ENCODE assay signal across 1 cellular context in the genomic region with DNA sequence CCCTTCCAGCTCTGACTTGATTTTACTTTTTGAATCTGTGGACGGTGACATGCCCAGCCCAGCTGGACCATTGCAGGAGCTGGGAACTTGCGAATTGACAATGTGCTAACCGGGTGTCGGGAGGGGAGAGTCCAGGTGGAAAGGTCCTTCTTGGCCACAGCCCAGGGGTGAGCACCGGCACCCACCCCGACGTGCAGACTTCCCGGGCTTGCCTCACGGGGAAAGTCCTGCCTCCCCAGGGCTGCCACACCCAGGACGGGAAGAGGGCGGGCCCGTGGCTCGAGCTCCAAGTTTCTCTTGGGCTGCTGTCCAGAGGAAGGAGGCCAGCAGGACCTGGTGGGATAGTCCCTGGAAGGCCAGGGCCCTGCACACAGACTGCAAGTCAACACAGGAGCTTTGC.
TF ChIP-seq lines count a peak whose summit lies in the region.

No MANE protein-coding gene starts in this region.

TF ChIP-seq in GM23338, 12 proteins besides CTCF, POLR2A, EP300 and RAD21 (continued from another document):
- TF ChIP-seq, protein P1, sequence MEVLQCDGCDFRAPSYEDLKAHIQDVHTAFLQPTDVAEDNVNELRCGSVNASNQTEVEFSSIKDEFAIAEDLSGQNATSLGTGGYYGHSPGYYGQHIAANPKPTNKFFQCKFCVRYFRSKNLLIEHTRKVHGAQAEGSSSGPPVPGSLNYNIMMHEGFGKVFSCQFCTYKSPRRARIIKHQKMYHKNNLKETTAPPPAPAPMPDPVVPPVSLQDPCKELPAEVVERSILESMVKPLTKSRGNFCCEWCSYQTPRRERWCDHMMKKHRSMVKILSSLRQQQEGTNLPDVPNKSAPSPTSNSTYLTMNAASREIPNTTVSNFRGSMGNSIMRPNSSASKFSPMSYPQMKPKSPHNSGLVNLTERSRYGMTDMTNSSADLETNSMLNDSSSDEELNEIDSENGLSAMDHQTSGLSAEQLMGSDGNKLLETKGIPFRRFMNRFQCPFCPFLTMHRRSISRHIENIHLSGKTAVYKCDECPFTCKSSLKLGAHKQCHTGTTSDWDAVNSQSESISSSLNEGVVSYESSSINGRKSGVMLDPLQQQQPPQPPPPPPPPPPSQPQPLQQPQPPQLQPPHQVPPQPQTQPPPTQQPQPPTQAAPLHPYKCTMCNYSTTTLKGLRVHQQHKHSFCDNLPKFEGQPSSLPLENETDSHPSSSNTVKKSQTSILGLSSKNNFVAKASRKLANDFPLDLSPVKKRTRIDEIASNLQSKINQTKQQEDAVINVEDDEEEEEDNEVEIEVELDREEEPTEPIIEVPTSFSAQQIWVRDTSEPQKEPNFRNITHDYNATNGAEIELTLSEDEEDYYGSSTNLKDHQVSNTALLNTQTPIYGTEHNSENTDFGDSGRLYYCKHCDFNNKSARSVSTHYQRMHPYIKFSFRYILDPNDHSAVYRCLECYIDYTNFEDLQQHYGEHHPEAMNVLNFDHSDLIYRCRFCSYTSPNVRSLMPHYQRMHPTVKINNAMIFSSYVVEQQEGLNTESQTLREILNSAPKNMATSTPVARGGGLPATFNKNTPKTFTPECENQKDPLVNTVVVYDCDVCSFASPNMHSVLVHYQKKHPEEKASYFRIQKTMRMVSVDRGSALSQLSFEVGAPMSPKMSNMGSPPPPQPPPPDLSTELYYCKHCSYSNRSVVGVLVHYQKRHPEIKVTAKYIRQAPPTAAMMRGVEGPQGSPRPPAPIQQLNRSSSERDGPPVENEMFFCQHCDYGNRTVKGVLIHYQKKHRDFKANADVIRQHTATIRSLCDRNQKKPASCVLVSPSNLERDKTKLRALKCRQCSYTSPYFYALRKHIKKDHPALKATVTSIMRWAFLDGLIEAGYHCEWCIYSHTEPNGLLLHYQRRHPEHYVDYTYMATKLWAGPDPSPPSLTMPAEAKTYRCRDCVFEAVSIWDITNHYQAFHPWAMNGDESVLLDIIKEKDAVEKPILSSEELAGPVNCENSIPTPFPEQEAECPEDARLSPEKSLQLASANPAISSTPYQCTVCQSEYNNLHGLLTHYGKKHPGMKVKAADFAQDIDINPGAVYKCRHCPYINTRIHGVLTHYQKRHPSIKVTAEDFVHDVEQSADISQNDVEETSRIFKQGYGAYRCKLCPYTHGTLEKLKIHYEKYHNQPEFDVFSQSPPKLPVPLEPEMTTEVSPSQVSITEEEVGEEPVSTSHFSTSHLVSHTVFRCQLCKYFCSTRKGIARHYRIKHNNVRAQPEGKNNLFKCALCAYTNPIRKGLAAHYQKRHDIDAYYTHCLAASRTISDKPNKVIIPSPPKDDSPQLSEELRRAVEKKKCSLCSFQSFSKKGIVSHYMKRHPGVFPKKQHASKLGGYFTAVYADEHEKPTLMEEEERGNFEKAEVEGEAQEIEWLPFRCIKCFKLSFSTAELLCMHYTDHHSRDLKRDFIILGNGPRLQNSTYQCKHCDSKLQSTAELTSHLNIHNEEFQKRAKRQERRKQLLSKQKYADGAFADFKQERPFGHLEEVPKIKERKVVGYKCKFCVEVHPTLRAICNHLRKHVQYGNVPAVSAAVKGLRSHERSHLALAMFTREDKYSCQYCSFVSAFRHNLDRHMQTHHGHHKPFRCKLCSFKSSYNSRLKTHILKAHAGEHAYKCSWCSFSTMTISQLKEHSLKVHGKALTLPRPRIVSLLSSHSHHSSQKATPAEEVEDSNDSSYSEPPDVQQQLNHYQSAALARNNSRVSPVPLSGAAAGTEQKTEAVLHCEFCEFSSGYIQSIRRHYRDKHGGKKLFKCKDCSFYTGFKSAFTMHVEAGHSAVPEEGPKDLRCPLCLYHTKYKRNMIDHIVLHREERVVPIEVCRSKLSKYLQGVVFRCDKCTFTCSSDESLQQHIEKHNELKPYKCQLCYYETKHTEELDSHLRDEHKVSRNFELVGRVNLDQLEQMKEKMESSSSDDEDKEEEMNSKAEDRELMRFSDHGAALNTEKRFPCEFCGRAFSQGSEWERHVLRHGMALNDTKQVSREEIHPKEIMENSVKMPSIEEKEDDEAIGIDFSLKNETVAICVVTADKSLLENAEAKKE (CRISPR knock-in tag; IDR thresholded peaks at IDR 0.05), result no peak
- no peak for TF ChIP-seq CREB1 (CRISPR knock-in tag; IDR thresholded peaks at IDR 0.05; ENCODE audit: low read depth)
- TF ChIP-seq, protein P2, sequence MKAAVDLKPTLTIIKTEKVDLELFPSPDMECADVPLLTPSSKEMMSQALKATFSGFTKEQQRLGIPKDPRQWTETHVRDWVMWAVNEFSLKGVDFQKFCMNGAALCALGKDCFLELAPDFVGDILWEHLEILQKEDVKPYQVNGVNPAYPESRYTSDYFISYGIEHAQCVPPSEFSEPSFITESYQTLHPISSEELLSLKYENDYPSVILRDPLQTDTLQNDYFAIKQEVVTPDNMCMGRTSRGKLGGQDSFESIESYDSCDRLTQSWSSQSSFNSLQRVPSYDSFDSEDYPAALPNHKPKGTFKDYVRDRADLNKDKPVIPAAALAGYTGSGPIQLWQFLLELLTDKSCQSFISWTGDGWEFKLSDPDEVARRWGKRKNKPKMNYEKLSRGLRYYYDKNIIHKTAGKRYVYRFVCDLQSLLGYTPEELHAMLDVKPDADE (IDR thresholded peaks at IDR 0.05), result no peak
TF ChIP-seq in GM23338: peak in this region for 0.
